34 cellular contexts compared by ENCODE assay signal in genomic region chr10:129849853-129850252, GRCh38.
"Had no signal": no experiment of that assay in that cellular context is flagged by ENCODE, and none has a peak within 500 bp of the region (broad histone marks: within the 10 kb centered on the region; RNA-seq: fewer than 3 reads in every experiment).

No MANE protein-coding gene starts in this region.

- H3K27ac ChIP-seq: adrenal gland, body of pancreas, brain microvascular endothelial cell, breast epithelium, VCaP had no signal

- H3K36me3 Mint-ChIP-seq: activated CD4-positive, alpha-beta memory T cell treated with anti-CD3 and anti-CD28 coated beads for 36 hours; activated naive CD4-positive, alpha-beta T cell treated with anti-CD3 and anti-CD28 coated beads, Interleukin-2, amount 50 U/mL, for 72 hours; activated naive CD8-positive, alpha-beta T cell treated with anti-CD3 and anti-CD28 coated beads for 36 hours had no signal

- H3K4me3 Mint-ChIP-seq: activated B cell treated with CpG ODN at 0.5 μM for 24 hours; activated CD4-positive, alpha-beta memory T cell treated with anti-CD3 and anti-CD28 coated beads for 36 hours; activated CD4-positive, alpha-beta T cell treated with anti-CD3 and anti-CD28 coated beads, Interleukin-2, amount 10 ng/mL, durations not matched to agents 24 days and 14 days; activated CD8-positive, alpha-beta T cell treated with anti-CD3 and anti-CD28 coated beads for 36 hours; activated naive CD4-positive, alpha-beta T cell treated with anti-CD3 and anti-CD28 coated beads for 36 hours; activated naive CD8-positive, alpha-beta T cell treated with anti-CD3 and anti-CD28 coated beads for 36 hours; activated T-cell treated with anti-CD3 and anti-CD28 coated beads, Interleukin-2, amount 50 U/mL, for 4 hours; activated T-cell treated with anti-CD3 and anti-CD28 coated beads, Interleukin-2, amount 50 U/mL, for 72 hours; activated T-helper 1 cell treated with anti-CD3 and anti-CD28 coated beads, Interleukin-12 subunit alpha, Interleukin-12 subunit beta, Interleukin-2, Interleukin-4 antibody, amounts not matched to agents 30 ng/mL and 10 ng/mL and 1 ng/mL, durations not matched to agents 14 hours and 24 hours and 36 hours; activated T-helper 17 cell treated with anti-CD3 and anti-CD28 coated beads, Interleukin-2, amount 50 U/mL, for 72 hours; T-helper 1 cell treated with Interleukin-12 subunit alpha and Interleukin-12 subunit beta and Interleukin-4 antibody, amounts not matched to agents 30 μg/mL and 1 μg/mL, for 36 hours; T-helper 2 cell treated with Interferon-gamma antibody and Interleukin-4, amounts not matched to agents 5 μg/mL and 100 μg/mL, for 36 hours had no signal

- H3K27me3 ChIP-seq: adrenal gland, brain microvascular endothelial cell had no signal

- H3K27me3 Mint-ChIP-seq: activated CD8-positive, alpha-beta T cell treated with anti-CD3 and anti-CD28 coated beads for 36 hours had no signal

- H3K36me3 ChIP-seq: adrenal gland, brain microvascular endothelial cell, breast epithelium had no signal

- ATAC-seq: activated CD8-positive, alpha-beta T cell treated with anti-CD3 and anti-CD28 coated beads for 36 hours; activated naive CD4-positive, alpha-beta T cell treated with anti-CD3 and anti-CD28 coated beads, Interleukin-2, amount 50 U/mL, for 72 hours; activated T-cell treated with anti-CD3 and anti-CD28 coated beads, Interleukin-2, amount 50 U/mL, for 4 hours; activated T-cell treated with anti-CD3 and anti-CD28 coated beads, Interleukin-2, amount 50 U/mL, for 72 hours; activated T-helper 17 cell treated with anti-CD3 and anti-CD28 coated beads, Interleukin-2, amount 50 U/mL, for 72 hours; body of pancreas had no signal

- H3K27ac Mint-ChIP-seq: activated B cell treated with CpG ODN at 0.5 μM for 24 hours; activated CD4-positive, alpha-beta memory T cell treated with anti-CD3 and anti-CD28 coated beads for 36 hours; activated CD4-positive, alpha-beta T cell treated with anti-CD3 and anti-CD28 coated beads, Interleukin-2, amount 10 ng/mL, durations not matched to agents 24 days and 14 days; activated CD8-positive, alpha-beta T cell treated with anti-CD3 and anti-CD28 coated beads for 36 hours; activated naive CD4-positive, alpha-beta T cell treated with anti-CD3 and anti-CD28 coated beads for 36 hours; activated naive CD4-positive, alpha-beta T cell treated with anti-CD3 and anti-CD28 coated beads, Interleukin-2, amount 50 U/mL, for 72 hours; activated naive CD8-positive, alpha-beta T cell treated with anti-CD3 and anti-CD28 coated beads for 36 hours; activated T-cell treated with anti-CD3 and anti-CD28 coated beads, Interleukin-2, amount 50 U/mL, for 72 hours; activated T-helper 1 cell treated with anti-CD3 and anti-CD28 coated beads, Interleukin-12 subunit alpha, Interleukin-12 subunit beta, Interleukin-2, Interleukin-4 antibody, amounts not matched to agents 30 ng/mL and 10 ng/mL and 1 ng/mL, durations not matched to agents 14 hours and 24 hours and 36 hours; activated T-helper 17 cell treated with anti-CD3 and anti-CD28 coated beads, Interleukin-2, amount 50 U/mL, for 72 hours; T-helper 1 cell treated with Interleukin-12 subunit alpha and Interleukin-12 subunit beta and Interleukin-4 antibody, amounts not matched to agents 30 μg/mL and 1 μg/mL, for 36 hours; T-helper 2 cell treated with Interferon-gamma antibody and Interleukin-4, amounts not matched to agents 5 μg/mL and 100 μg/mL, for 36 hours had no signal

- H3K9me3 Mint-ChIP-seq: activated B cell treated with CpG ODN at 0.5 μM for 24 hours; activated CD4-positive, alpha-beta memory T cell treated with anti-CD3 and anti-CD28 coated beads for 36 hours; activated CD4-positive, alpha-beta T cell treated with anti-CD3 and anti-CD28 coated beads, Interleukin-2, amount 10 ng/mL, durations not matched to agents 24 days and 14 days; activated CD8-positive, alpha-beta T cell treated with anti-CD3 and anti-CD28 coated beads for 36 hours; activated naive CD4-positive, alpha-beta T cell treated with anti-CD3 and anti-CD28 coated beads for 36 hours; activated naive CD4-positive, alpha-beta T cell treated with anti-CD3 and anti-CD28 coated beads, Interleukin-2, amount 50 U/mL, for 72 hours; activated naive CD8-positive, alpha-beta T cell treated with anti-CD3 and anti-CD28 coated beads for 36 hours; activated T-cell treated with anti-CD3 and anti-CD28 coated beads, Interleukin-2, amount 50 U/mL, for 4 hours; activated T-cell treated with anti-CD3 and anti-CD28 coated beads, Interleukin-2, amount 50 U/mL, for 72 hours; activated T-helper 1 cell treated with anti-CD3 and anti-CD28 coated beads, Interleukin-12 subunit alpha, Interleukin-12 subunit beta, Interleukin-2, Interleukin-4 antibody, amounts not matched to agents 30 ng/mL and 10 ng/mL and 1 ng/mL, durations not matched to agents 14 hours and 24 hours and 36 hours; activated T-helper 17 cell treated with anti-CD3 and anti-CD28 coated beads, Interleukin-2, amount 50 U/mL, for 72 hours; T-helper 1 cell treated with Interleukin-12 subunit alpha and Interleukin-12 subunit beta and Interleukin-4 antibody, amounts not matched to agents 30 μg/mL and 1 μg/mL, for 36 hours; T-helper 2 cell treated with Interferon-gamma antibody and Interleukin-4, amounts not matched to agents 5 μg/mL and 100 μg/mL, for 36 hours had no signal

- H3K4me3 ChIP-seq: adrenal gland, body of pancreas, breast epithelium had no signal

- H3K4me1 ChIP-seq: adrenal gland, breast epithelium had no signal

- H3K4me1 Mint-ChIP-seq: activated B cell treated with CpG ODN at 0.5 μM for 24 hours; activated CD4-positive, alpha-beta T cell treated with anti-CD3 and anti-CD28 coated beads, Interleukin-2, amount 10 ng/mL, durations not matched to agents 24 days and 14 days; activated naive CD8-positive, alpha-beta T cell treated with anti-CD3 and anti-CD28 coated beads for 36 hours; activated T-helper 17 cell treated with anti-CD3 and anti-CD28 coated beads, Interleukin-2, amount 50 U/mL, for 72 hours had no signal

- DNase-seq: activated B cell treated with CpG ODN at 0.5 μM for 24 hours; activated CD4-positive, alpha-beta memory T cell treated with anti-CD3 and anti-CD28 coated beads for 36 hours; activated CD4-positive, alpha-beta T cell treated with anti-CD3 and anti-CD28 coated beads for 4 hours; activated CD4-positive, alpha-beta T cell treated with anti-CD3 and anti-CD28 coated beads, Interleukin-2, amount 10 ng/mL, durations not matched to agents 24 days and 14 days; activated CD4-positive, alpha-beta T cell treated with anti-CD3 and anti-CD28 coated beads, Interleukin-2, amount 50 U/mL, for 1 hour; activated CD4-positive, alpha-beta T cell treated with anti-CD3 and anti-CD28 coated beads, Interleukin-2, amount 50 U/mL, for 4 hours; activated CD4-positive, CD25-positive, alpha-beta regulatory T cell treated with anti-CD3 and anti-CD28 coated beads, Interleukin-2, amount 50 U/mL, for 72 hours; activated CD8-positive, alpha-beta memory T cell treated with anti-CD3 and anti-CD28 coated beads, Interleukin-2, amount 50 U/mL, for 4 hours; activated CD8-positive, alpha-beta T cell treated with anti-CD3 and anti-CD28 coated beads for 36 hours; activated effector memory CD4-positive, alpha-beta T cell treated with anti-CD3 and anti-CD28 coated beads, Interleukin-2, amount 50 U/mL, for 16 hours; activated gamma-delta T cell treated with Interleukin-2 at 50 U/mL for 16 hours; activated naive CD4-positive, alpha-beta T cell; activated naive CD4-positive, alpha-beta T cell treated with anti-CD3 and anti-CD28 coated beads for 36 hours; activated naive CD4-positive, alpha-beta T cell treated with anti-CD3 and anti-CD28 coated beads, Interleukin-2, amount 50 U/mL, for 16 hours; activated naive CD8-positive, alpha-beta T cell treated with anti-CD3 and anti-CD28 coated beads for 36 hours; activated T-cell treated with anti-CD3 and anti-CD28 coated beads for 4 hours; activated T-cell treated with anti-CD3 and anti-CD28 coated beads, Interleukin-2, amount 50 U/mL, for 1 hour; activated T-cell treated with anti-CD3 and anti-CD28 coated beads, Interleukin-2, amount 50 U/mL, for 4 hours; activated T-cell treated with anti-CD3 and anti-CD28 coated beads, Interleukin-2, amount 50 U/mL, for 72 hours; amniotic stem cell; body of pancreas; brain microvascular endothelial cell; central memory CD4-positive, alpha-beta T cell; T-helper 1 cell; T-helper 2 cell; T-helper 9 cell had no signal

- H3K9me3 ChIP-seq: adrenal gland, body of pancreas, breast epithelium had no signal
